1 cellular context compared by ENCODE assay signal in the genomic region with DNA sequence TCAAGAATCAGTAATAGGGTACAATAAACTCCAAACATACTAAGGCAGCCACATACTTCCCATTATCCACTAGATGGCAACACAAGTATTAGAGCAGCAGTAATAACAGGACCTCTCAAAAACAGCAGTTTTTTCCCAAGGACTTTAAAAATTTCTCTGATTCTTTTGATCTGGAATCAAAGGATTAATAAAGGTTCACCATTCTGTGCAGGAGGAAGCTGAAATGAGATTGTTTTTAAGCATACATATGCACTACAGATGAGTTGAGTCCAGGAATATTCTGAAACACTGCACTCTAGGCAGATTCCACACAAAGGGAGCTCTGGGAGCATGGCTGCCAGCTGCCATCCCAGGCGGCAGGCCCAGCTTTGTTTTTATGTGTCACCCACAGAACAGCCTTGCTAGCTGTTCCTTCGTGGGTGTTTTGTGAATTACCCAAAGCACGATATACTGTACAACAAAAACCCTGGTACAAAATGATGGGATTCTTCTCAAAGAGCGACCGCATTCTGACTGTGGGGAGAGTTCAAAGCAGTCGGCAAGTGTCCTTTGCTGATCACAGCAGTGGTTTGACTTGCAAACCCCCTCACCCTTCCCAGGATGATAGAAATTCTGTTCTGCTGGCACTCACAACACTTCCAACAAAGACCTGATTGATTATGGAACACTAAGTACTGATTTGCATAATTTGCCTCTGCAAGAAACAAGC.
TF ChIP-seq lines count a peak whose summit lies in the region.

No MANE protein-coding gene starts in this region.

TF ChIP-seq in HEK293T, 16 proteins besides CTCF, POLR2A, EP300 and RAD21 (continued from another document):
- TF ChIP-seq, protein P1, sequence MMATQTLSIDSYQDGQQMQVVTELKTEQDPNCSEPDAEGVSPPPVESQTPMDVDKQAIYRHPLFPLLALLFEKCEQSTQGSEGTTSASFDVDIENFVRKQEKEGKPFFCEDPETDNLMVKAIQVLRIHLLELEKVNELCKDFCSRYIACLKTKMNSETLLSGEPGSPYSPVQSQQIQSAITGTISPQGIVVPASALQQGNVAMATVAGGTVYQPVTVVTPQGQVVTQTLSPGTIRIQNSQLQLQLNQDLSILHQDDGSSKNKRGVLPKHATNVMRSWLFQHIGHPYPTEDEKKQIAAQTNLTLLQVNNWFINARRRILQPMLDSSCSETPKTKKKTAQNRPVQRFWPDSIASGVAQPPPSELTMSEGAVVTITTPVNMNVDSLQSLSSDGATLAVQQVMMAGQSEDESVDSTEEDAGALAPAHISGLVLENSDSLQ (IDR thresholded peaks at IDR 0.05) = no peak
- TF ChIP-seq BHLHE40 (IDR thresholded peaks at IDR 0.05; ENCODE audit: borderline replicate concordance) = no peak
- TF ChIP-seq HDGF (IDR thresholded peaks at IDR 0.05; ENCODE audit: borderline replicate concordance) = no peak
- TF ChIP-seq ZNF384 (IDR thresholded peaks at IDR 0.05) = no peak
- TF ChIP-seq SP1 (IDR thresholded peaks at IDR 0.05) = no peak
- no peak for TF ChIP-seq FOXA1 (IDR thresholded peaks at IDR 0.05)
- no peak for TF ChIP-seq ELF4 (IDR thresholded peaks at IDR 0.05)
- TF ChIP-seq L3MBTL2 (conservative IDR thresholded peaks at IDR 0.05) = no peak
- TF ChIP-seq LEF1 (IDR thresholded peaks at IDR 0.05; ENCODE audit: borderline replicate concordance) = no peak
- no peak for TF ChIP-seq FOXM1 (IDR thresholded peaks at IDR 0.05; ENCODE audit: borderline replicate concordance)
TF ChIP-seq in HEK293T: peak in this region for 0.
